8 cellular contexts compared by ENCODE assay signal in genomic region chr10:91006001-91006751, GRCh38.
DNase-seq lines count a peak whose midpoint lies in the region; ATAC-seq and TF ChIP-seq lines count a peak whose summit lies in the region.

No MANE protein-coding gene starts in this region.

- H3K4me3 ChIP-seq in SJSA1 (no peak overlapping the region), prostate gland (no peak overlapping the region), aorta (ENCODE audit: low read length in 2 of 2) (no peak overlapping the region)

- BruUV-seq in Calu3 (replicated peaks; lab: Mats Ljungman, UMichigan): no TSS peak

- TF ChIP-seq CTCF in Calu3 (IDR thresholded peaks at IDR 0.05; ENCODE audit: unreplicated experiment) (peak; percentile 68), prostate gland (IDR thresholded peaks at IDR 0.05) (peak; percentile 86 to 94 (median 90))

- WGBS in prostate gland: 29% methylated on average over 2 of the region's 2 CpGs
- 23 to 26% methylated on average over 2 of the region's 2 CpGs for WGBS in aorta, 2 donors

- no peaks in the 10 kb centered on the region for H3K36me3 Mint-ChIP-seq in Calu3 (ENCODE audit: insufficient read depth, unreplicated experiment)

- no peak for TF ChIP-seq POLR2A in prostate gland (IDR thresholded peaks at IDR 0.05)

- no peaks in the 10 kb centered on the region for H3K9me3 Mint-ChIP-seq in Calu3 (ENCODE audit: low read depth, unreplicated experiment)

- no peak overlapping the region for H3K4me3 Mint-ChIP-seq in Calu3 (ENCODE audit: low read depth, unreplicated experiment)

- DNase-seq in Calu3 (peak; percentile 66), SJSA1 (ENCODE audit: low read depth in 1 of 2, low spot score in 2 of 2) (peak; percentile 57 to 60), globus pallidus (ENCODE audit: low spot score) (peak; percentile 93), prostate gland (ENCODE audit: low spot score) (peak; percentile 53), aorta (peak in 1 of 2 donors; percentile 58)
- DNase-seq in activated naive CD4-positive, alpha-beta T cell treated with Interleukin-2 at 50 U/mL for 16 hours: peak; percentile 63

- peak; percentile 100 for TF ChIP-seq RAD21 in Ishikawa (IDR thresholded peaks at IDR 0.05; ENCODE audit: low read depth)

- peaks cover 9% of the 10 kb centered on the region for H3K4me1 Mint-ChIP-seq in Calu3 (ENCODE audit: low read depth, unreplicated experiment)

- TF ChIP-seq EP300 in Ishikawa (IDR thresholded peaks at IDR 0.05; ENCODE audit: borderline replicate concordance): no peak

- no peaks in the 10 kb centered on the region for H3K36me3 ChIP-seq in SJSA1
- no peaks in the 10 kb centered on the region for H3K36me3 ChIP-seq in prostate gland
- no peaks in the 10 kb centered on the region for H3K36me3 ChIP-seq in aorta (ENCODE audit: control insufficient read depth in 1 of 2, insufficient read depth in 2 of 2, low read length in 1 of 2)

- no peaks in the 10 kb centered on the region for H3K27me3 Mint-ChIP-seq in Calu3 (ENCODE audit: unreplicated experiment)

- CTCF ChIA-PET in Calu3 (lab: Charles Lee): interaction anchor here (0.6 to 0.9 kb wide), 3 partner anchors 94 to 364 kb away, joined by 3 read pairs; no protein-coding TSS in a partner anchor

- H3K27me3 ChIP-seq in SJSA1 (replicated peaks) (no peaks in the 10 kb centered on the region), prostate gland (replicated peaks; ENCODE audit: insufficient read depth) (peaks cover 2% of the 10 kb centered on the region), aorta (ENCODE audit: control insufficient read depth in 1 of 2, insufficient read depth in 2 of 2, low read length in 1 of 2) (no peaks in the 10 kb centered on the region)

- H3K9me3 ChIP-seq in SJSA1 (replicated peaks) (no peaks in the 10 kb centered on the region), prostate gland (no peaks in the 10 kb centered on the region), aorta (ENCODE audit: control insufficient read depth, low read length) (no peaks in the 10 kb centered on the region)

- H3K4me1 ChIP-seq in SJSA1 (replicated peaks) (no peaks in the 10 kb centered on the region), prostate gland (replicated peaks) (no peaks in the 10 kb centered on the region), aorta (ENCODE audit: control insufficient read depth in 1 of 2, insufficient read depth in 2 of 2, low read length in 2 of 2) (no peaks in the 10 kb centered on the region)

- H3K27ac ChIP-seq in SJSA1: no peak overlapping the region
- no peak overlapping the region for H3K27ac ChIP-seq in prostate gland
- peak overlapping the region in 1 of 2 donors; percentile 44 for H3K27ac ChIP-seq in aorta (ENCODE audit: low read depth in 1 of 2, low read length in 2 of 2)

- no peak overlapping the region for H3K27ac Mint-ChIP-seq in Calu3 (ENCODE audit: unreplicated experiment)

- ATAC-seq in GM21367 (IDR thresholded peaks at IDR 0.05; ENCODE audit: unreplicated experiment): peak; percentile 32
- ATAC-seq in aorta (ENCODE audit: low FRiP score): peak; percentile 90

- intact Hi-C loops in Calu3 (cut with micrococcal nuclease; ENCODE audit: unreplicated experiment) (loop anchor here (2.0 to 10.0 kb wide), 2 partner anchors 91 to 245 kb away; no protein-coding TSS in a partner anchor), prostate gland (cut with DNase I) (loop anchor here (2.0 kb wide), 1 partner anchor 245 kb away; no protein-coding TSS in a partner anchor), aorta (cut with DNase I) (loop anchor here (2.0 to 5.0 kb wide), 3 partner anchors 71 to 247 kb away; no protein-coding TSS in a partner anchor)

TF ChIP-seq in Ishikawa, 13 proteins besides CTCF, POLR2A, EP300 and RAD21:
- TF ChIP-seq EGR1 (IDR thresholded peaks at IDR 0.05) (no peak), TAF1 (IDR thresholded peaks at IDR 0.05; ENCODE audit: low read depth) (no peak), TEAD4 (IDR thresholded peaks at IDR 0.05) (peak; percentile 63), FOXM1 (IDR thresholded peaks at IDR 0.05; ENCODE audit: borderline replicate concordance, low read depth) (peak; percentile 37; the same call in 1 of the 2 replicates), MAX (IDR thresholded peaks at IDR 0.05) (peak; percentile 49), CEBPB (IDR thresholded peaks at IDR 0.05) (peak; percentile 74), REST (IDR thresholded peaks at IDR 0.05; ENCODE audit: low read depth) (no peak), ZBTB7A (IDR thresholded peaks at IDR 0.05; ENCODE audit: low read depth) (no peak), NFIC (IDR thresholded peaks at IDR 0.05) (0 out of 2 replicates have a peak, but pooled peaks have one; percentile 8), CREB1 (IDR thresholded peaks at IDR 0.05; ENCODE audit: low read depth) (no peak), USF1 (IDR thresholded peaks at IDR 0.05) (peak; percentile 64), TCF12 (IDR thresholded peaks at IDR 0.05; ENCODE audit: low read depth) (no peak), YY1 (IDR thresholded peaks at IDR 0.05; ENCODE audit: low read depth) (no peak)
TF ChIP-seq in Ishikawa: peak in this region for 6.
